Comparison of ENCODE assay signal across 24 cellular contexts in genomic region chr11:93715797-93716396, GRCh38. TPM values are rescaled to one million over a fixed set of nuclear protein-coding genes. Genes with fewer than 3 reads are reported as not detected.
DNase-seq lines count a peak whose midpoint lies in the region; ATAC-seq and TF ChIP-seq lines count a peak whose summit lies in the region.
"Had no signal": no experiment of that assay in that cellular context is flagged by ENCODE, and none has a peak within 500 bp of the region (broad histone marks: within the 10 kb centered on the region; RNA-seq: fewer than 3 reads in every experiment).

No MANE protein-coding gene starts in this region.

- H3K4me2 ChIP-seq in neural progenitor cell, result no peak overlapping the region
- H3K4me2 ChIP-seq: smooth muscle cell had no signal

- no peak for ATAC-seq in central memory CD8-positive, alpha-beta T cell (replicated peaks; ENCODE audit: extremely low read depth, poor library complexity, severe bottlenecking)
- ATAC-seq in GM19035 (IDR thresholded peaks at IDR 0.05; ENCODE audit: unreplicated experiment), result no peak
- ATAC-seq: stimulated activated naive B cell treated with anti-CD40 and anti-IgM and Interleukin-4, amounts not matched to agents 10 μg/mL and 1 μg/mL and 100 μg/mL, for 72 hours had no signal

- peaks cover 4% of the 10 kb centered on the region for H3K9me3 Mint-ChIP-seq in activated naive CD4-positive, alpha-beta T cell treated with anti-CD3 and anti-CD28 coated beads, Interleukin-2, amount 10 ng/mL, durations not matched to agents 7 days and 5 days
- H3K9me3 Mint-ChIP-seq in IgD-negative memory B cell (peaks cover 3 to 7% (median 5%) of the 10 kb centered on the region in 3 donors), neural progenitor cell (peaks cover 6% of the 10 kb centered on the region)
- H3K9me3 Mint-ChIP-seq in central memory CD8-positive, alpha-beta T cell, result peaks cover 4% of the 10 kb centered on the region

- no peaks in the 10 kb centered on the region for H3K4me1 ChIP-seq in neural progenitor cell
- no peaks in the 10 kb centered on the region for H3K4me1 ChIP-seq in ascending aorta
- H3K4me1 ChIP-seq: suprapubic skin had no signal

- peaks cover 23% of the 10 kb centered on the region for H3K4me1 Mint-ChIP-seq in activated naive CD4-positive, alpha-beta T cell treated with anti-CD3 and anti-CD28 coated beads, Interleukin-2, amount 10 ng/mL, durations not matched to agents 7 days and 5 days
- peaks cover 11 to 22% (median 11%) of the 10 kb centered on the region in 3 donors for H3K4me1 Mint-ChIP-seq in IgD-negative memory B cell
- H3K4me1 Mint-ChIP-seq in central memory CD8-positive, alpha-beta T cell, result peaks cover 25% of the 10 kb centered on the region
- H3K4me1 Mint-ChIP-seq in neural progenitor cell, result no peaks in the 10 kb centered on the region
- H3K4me1 Mint-ChIP-seq: brain had no signal

- H3K27me3 Mint-ChIP-seq in activated naive CD4-positive, alpha-beta T cell treated with anti-CD3 and anti-CD28 coated beads, Interleukin-2, amount 10 ng/mL, durations not matched to agents 7 days and 5 days, result no peaks in the 10 kb centered on the region
- H3K27me3 Mint-ChIP-seq in IgD-negative memory B cell (no peaks in the 10 kb centered on the region), neural progenitor cell (ENCODE audit: insufficient read depth, low read depth) (no peaks in the 10 kb centered on the region)
- H3K27me3 Mint-ChIP-seq in central memory CD8-positive, alpha-beta T cell, result no peaks in the 10 kb centered on the region
- H3K27me3 Mint-ChIP-seq: brain; stimulated activated naive B cell treated with anti-CD40 and anti-IgM and Interleukin-4, amounts not matched to agents 10 μg/mL and 1 μg/mL and 100 μg/mL, for 72 hours had no signal

- no peak overlapping the region for H2AFZ ChIP-seq in neural progenitor cell (replicated peaks)

- no peaks in the 10 kb centered on the region for H3K9me3 ChIP-seq in neural progenitor cell (ENCODE audit: low read depth)
- no peaks in the 10 kb centered on the region for H3K9me3 ChIP-seq in ascending aorta
- H3K9me3 ChIP-seq: suprapubic skin had no signal

- H3K4me3 Mint-ChIP-seq in activated naive CD4-positive, alpha-beta T cell treated with anti-CD3 and anti-CD28 coated beads, Interleukin-2, amount 10 ng/mL, durations not matched to agents 7 days and 5 days, result no peak overlapping the region
- H3K4me3 Mint-ChIP-seq in IgD-negative memory B cell, result peak overlapping the region in 1 of 4 donors; percentile 58
- no peak overlapping the region for H3K4me3 Mint-ChIP-seq in central memory CD8-positive, alpha-beta T cell
- no peak overlapping the region for H3K4me3 Mint-ChIP-seq in neural progenitor cell
- H3K4me3 Mint-ChIP-seq: brain; endodermal cell; stimulated activated naive B cell treated with anti-CD40 and anti-IgM and Interleukin-4, amounts not matched to agents 10 μg/mL and 1 μg/mL and 100 μg/mL, for 72 hours had no signal

- H3K27ac ChIP-seq in neural progenitor cell, result no peak overlapping the region
- no peak overlapping the region for H3K27ac ChIP-seq in ascending aorta
- H3K27ac ChIP-seq: suprapubic skin, VCaP had no signal

- H3K36me3 Mint-ChIP-seq in activated naive CD4-positive, alpha-beta T cell treated with anti-CD3 and anti-CD28 coated beads, Interleukin-2, amount 10 ng/mL, durations not matched to agents 7 days and 5 days, result peaks cover 71% of the 10 kb centered on the region
- H3K36me3 Mint-ChIP-seq in IgD-negative memory B cell (peaks cover 24% of the 10 kb centered on the region), neural progenitor cell (peaks cover 32% of the 10 kb centered on the region)
- H3K36me3 Mint-ChIP-seq in central memory CD8-positive, alpha-beta T cell (ENCODE audit: insufficient read depth), result peaks cover 14% of the 10 kb centered on the region

- H3K9ac ChIP-seq in neural progenitor cell, result no peak overlapping the region

- TF ChIP-seq CTCF in neural progenitor cell (IDR thresholded peaks at IDR 0.05), result no peak
- no peak for TF ChIP-seq CTCF in ascending aorta (IDR thresholded peaks at IDR 0.05)

- no peaks in the 10 kb centered on the region for H4K20me1 ChIP-seq in neural progenitor cell (ENCODE audit: low read depth)

- peaks cover 20% of the 10 kb centered on the region for H3K79me2 ChIP-seq in neural progenitor cell (ENCODE audit: low read depth)

- no peak for DNase-seq in activated naive CD4-positive, alpha-beta T cell treated with anti-CD3 and anti-CD28 coated beads, Interleukin-2, amount 10 ng/mL, durations not matched to agents 7 days and 5 days
- no peak for DNase-seq in activated naive CD4-positive, alpha-beta T cell treated with anti-CD3 and anti-CD28 coated beads, Interleukin-2, amount 50 U/mL, for 16 hours
- no peak for DNase-seq in central memory CD8-positive, alpha-beta T cell (ENCODE audit: low spot score in 2 of 2)
- DNase-seq in neural progenitor cell (ENCODE audit: low spot score) (peak; percentile 17), ascending aorta (ENCODE audit: low spot score in 2 of 2) (no peak), foreskin melanocyte (no peak)
- DNase-seq: activated CD4-positive, alpha-beta T cell treated with anti-CD3 and anti-CD28 coated beads, Interleukin-2, amount 50 U/mL, for 4 hours; activated effector memory CD4-positive, alpha-beta T cell treated with anti-CD3 and anti-CD28 coated beads, Interleukin-2, amount 50 U/mL, for 16 hours; endodermal cell; H7; Karpas-422; kidney; NCI-H1105; NCI-H2029; NCI-H2227 treated with DMSO at 0.1 percent for 48 hours; stimulated activated CD4-positive, alpha-beta T cell treated with anti-CD3 and anti-CD28 coated beads, Interleukin-2, amount 100 ng/mL, for 48 hours; stimulated activated naive B cell treated with anti-CD40 and anti-IgM and Interleukin-4, amounts not matched to agents 10 μg/mL and 1 μg/mL and 100 μg/mL, for 72 hours had no signal

- peaks cover 15% of the 10 kb centered on the region for H3K36me3 ChIP-seq in neural progenitor cell
- peaks cover 15 to 43% of the 10 kb centered on the region in 2 donors for H3K36me3 ChIP-seq in ascending aorta

- H3K4me3 ChIP-seq in neural progenitor cell (no peak overlapping the region), ascending aorta (no peak overlapping the region)
- H3K4me3 ChIP-seq: lung, smooth muscle cell, suprapubic skin had no signal

- intact Hi-C loops in ascending aorta (cut with DNase I), result no loop called here

- peaks cover 4% of the 10 kb centered on the region for H3F3A ChIP-seq in neural progenitor cell (ENCODE audit: low read depth)

- H3K27me3 ChIP-seq in neural progenitor cell (no peaks in the 10 kb centered on the region), ascending aorta (no peaks in the 10 kb centered on the region)
- H3K27me3 ChIP-seq: suprapubic skin had no signal

- peak overlapping the region; percentile 45 for H3K27ac Mint-ChIP-seq in activated naive CD4-positive, alpha-beta T cell treated with anti-CD3 and anti-CD28 coated beads, Interleukin-2, amount 10 ng/mL, durations not matched to agents 7 days and 5 days
- H3K27ac Mint-ChIP-seq in IgD-negative memory B cell, result peak overlapping the region; percentile 31 to 42 (median 40)
- peak overlapping the region; percentile 6 for H3K27ac Mint-ChIP-seq in central memory CD8-positive, alpha-beta T cell (ENCODE audit: low read depth)
- H3K27ac Mint-ChIP-seq in neural progenitor cell, result no peak overlapping the region
- H3K27ac Mint-ChIP-seq: endodermal cell; stimulated activated naive B cell treated with anti-CD40 and anti-IgM and Interleukin-4, amounts not matched to agents 10 μg/mL and 1 μg/mL and 100 μg/mL, for 72 hours had no signal

- CTCF ChIA-PET in activated naive CD4-positive, alpha-beta T cell treated with anti-CD3 and anti-CD28 coated beads, Interleukin-2, amount 10 ng/mL, durations not matched to agents 7 days and 5 days (lab: Charles Lee), result no interaction called here

RNA-seq across cellular contexts. Expression of gene TAF1D, which starts 25.4 kb away (rescaled TPM):
- polyA plus RNA-seq in IgD-negative memory B cell, result 33.4 TPM
- total RNA-seq in neural progenitor cell (ENCODE audit: low replicate concordance) (180 and 316 TPM in 2 replicates), ascending aorta (81.1 TPM)

RNA-seq across cellular contexts. Expression of gene C11orf54, which starts 25.6 kb away (rescaled TPM):
- polyA plus RNA-seq in IgD-negative memory B cell, result 17.7 TPM
- total RNA-seq in neural progenitor cell (ENCODE audit: low replicate concordance), result 29.7 and 44.3 TPM in 2 replicates
- total RNA-seq in ascending aorta, result 3.9 TPM

RNA-seq across cellular contexts. Expression of gene CEP295, which starts 54.4 kb away (rescaled TPM):
- polyA plus RNA-seq in IgD-negative memory B cell, result 2.8 TPM
- total RNA-seq in neural progenitor cell (ENCODE audit: low replicate concordance) (42.5 and 89.2 TPM in 2 replicates), ascending aorta (21.4 TPM)
